10 cellular contexts compared by ENCODE assay signal in the genomic region with DNA sequence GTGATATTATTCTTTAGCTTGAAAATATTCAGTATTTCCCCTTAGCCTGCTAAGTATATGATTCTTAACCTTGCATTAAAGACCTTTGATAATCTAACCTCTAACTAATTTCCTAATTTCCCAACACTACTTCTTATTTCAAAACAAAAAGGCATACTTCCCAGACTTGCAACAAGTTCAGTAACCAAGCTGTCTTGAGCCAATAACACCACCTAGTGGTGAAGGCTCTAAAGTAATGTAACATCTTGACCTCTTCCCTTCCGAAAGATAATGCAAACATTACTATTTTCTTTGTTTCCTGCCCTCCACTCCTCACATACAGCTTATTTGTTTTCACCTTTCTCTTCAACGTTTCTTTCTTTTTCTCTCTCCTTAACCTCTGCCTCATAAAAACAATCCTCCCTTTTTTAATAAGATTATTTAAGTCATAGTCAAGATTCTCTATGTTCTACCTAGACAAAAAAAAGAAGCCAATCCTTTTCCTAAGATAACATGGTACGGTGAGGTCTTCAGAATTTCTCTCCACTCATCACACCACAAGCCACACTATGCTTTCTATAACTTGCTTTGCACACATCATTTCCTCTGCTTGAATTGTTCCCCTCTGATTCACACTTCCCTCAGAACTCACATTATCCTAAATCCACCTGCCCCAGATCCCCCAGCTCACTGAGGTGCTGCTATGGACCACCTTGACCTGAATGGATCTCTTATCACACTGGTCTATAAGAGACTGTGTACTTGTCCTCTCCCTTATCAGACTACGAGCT. TPM values are rescaled to one million over a fixed set of nuclear protein-coding genes. Genes with fewer than 3 reads are reported as not detected.
DNase-seq lines count a peak whose midpoint lies in the region; ATAC-seq and TF ChIP-seq lines count a peak whose summit lies in the region.
"Had no signal": no experiment of that assay in that cellular context is flagged by ENCODE, and none has a peak within 500 bp of the region (broad histone marks: within the 10 kb centered on the region; RNA-seq: fewer than 3 reads in every experiment).

No MANE protein-coding gene starts in this region.

- H3K9me3 ChIP-seq in HEK293 (ENCODE audit: control insufficient read depth, insufficient read depth, low read depth, low read length): no peaks in the 10 kb centered on the region

- no peak overlapping the region for H3K4me3 ChIP-seq in HEK293 (ENCODE audit: low read depth, low read length)

- no peaks in the 10 kb centered on the region for H3K4me1 ChIP-seq in HEK293 (ENCODE audit: control insufficient read depth, insufficient read depth, low read length)

- CTCF ChIA-PET in HEK293 (lab: Yijun Ruan, JAX): interaction anchor here (0.5 to 2.5 kb wide), 11 partner anchors 11 to 812 kb away, joined by 3 to 13 read pairs (median 3); no protein-coding TSS in a partner anchor
- CTCF ChIA-PET in HEK293T (lab: Yijun Ruan, JAX): interaction anchor here (0.8 to 1.0 kb wide), 2 partner anchors 9 to 46 kb away, joined by 3 to 4 read pairs; no protein-coding TSS in a partner anchor

- POLR2A ChIA-PET in HEK293 (lab: Yijun Ruan, JAX): no interaction called here
- POLR2A ChIA-PET in HEK293T (lab: Yijun Ruan, JAX): no interaction called here

- no peak for TF ChIP-seq CTCF in HEK293 (tag by site-specific recombination; IDR thresholded peaks at IDR 0.05)
- TF ChIP-seq CTCF in VCaP (conservative IDR thresholded peaks at IDR 0.05): peak; percentile 61

- DNase-seq in CMK (ENCODE audit: low read depth) (peak; percentile 37), iris pigment epithelial cell (ENCODE audit: low read depth) (peak; percentile 67), cerebellum (ENCODE audit: low spot score) (no peak), Ammon's horn (ENCODE audit: low spot score) (no peak), HEK293T (ENCODE audit: extremely low spot score) (no peak)
- DNase-seq: activated gamma-delta T cell treated with Interleukin-2 at 50 U/mL for 16 hours, NCI-H524 treated with DMSO at 0.1 percent for 48 hours had no signal

- H3K27ac ChIP-seq in HEK293 (ENCODE audit: extremely low read depth, low read depth, low read length) (no peak overlapping the region), VCaP (no peak overlapping the region)

- no peak for ATAC-seq in HG03175 (IDR thresholded peaks at IDR 0.05; ENCODE audit: unreplicated experiment)

- peaks cover 0 to 4% of the 10 kb centered on the region in 2 experiments; a peak in 1 of 3 replicates for H3K36me3 ChIP-seq in HEK293 (ENCODE audit: control insufficient read depth in 2 of 2, insufficient read depth in 1 of 2, low read length in 2 of 2)

TF ChIP-seq in HEK293, 187 proteins besides CTCF, POLR2A, EP300 and RAD21:
- TF ChIP-seq SCRT2 (tag by site-specific recombination; IDR thresholded peaks at IDR 0.05) (peak; percentile 95), ZNF654 (tag by site-specific recombination; IDR thresholded peaks at IDR 0.05; ENCODE audit: low read depth) (peak; percentile 56), SETDB1 (IDR thresholded peaks at IDR 0.05; ENCODE audit: insufficient read length, low read length) (peak; percentile 88), ZNF2 (tag by site-specific recombination; IDR thresholded peaks at IDR 0.05) (peak; percentile 95), KLF16 (tag by site-specific recombination; IDR thresholded peaks at IDR 0.05) (no peak)

TF ChIP-seq in HEK293T, 16 proteins besides CTCF, POLR2A, EP300 and RAD21:
- TF ChIP-seq L3MBTL2 (conservative IDR thresholded peaks at IDR 0.05) (no peak), SUZ12 (IDR thresholded peaks at IDR 0.05) (no peak), FOXM1 (IDR thresholded peaks at IDR 0.05; ENCODE audit: borderline replicate concordance) (no peak), TARDBP (IDR thresholded peaks at IDR 0.05) (no peak), BHLHE40 (IDR thresholded peaks at IDR 0.05; ENCODE audit: borderline replicate concordance) (no peak), LEF1 (IDR thresholded peaks at IDR 0.05; ENCODE audit: borderline replicate concordance) (no peak), NFRKB (IDR thresholded peaks at IDR 0.05) (no peak), ELF4 (IDR thresholded peaks at IDR 0.05) (no peak), FOXK2 (IDR thresholded peaks at IDR 0.05) (no peak), ARNT (IDR thresholded peaks at IDR 0.05) (no peak), CTBP1 (IDR thresholded peaks at IDR 0.05; ENCODE audit: borderline replicate concordance) (no peak)
- TF ChIP-seq, protein P1, sequence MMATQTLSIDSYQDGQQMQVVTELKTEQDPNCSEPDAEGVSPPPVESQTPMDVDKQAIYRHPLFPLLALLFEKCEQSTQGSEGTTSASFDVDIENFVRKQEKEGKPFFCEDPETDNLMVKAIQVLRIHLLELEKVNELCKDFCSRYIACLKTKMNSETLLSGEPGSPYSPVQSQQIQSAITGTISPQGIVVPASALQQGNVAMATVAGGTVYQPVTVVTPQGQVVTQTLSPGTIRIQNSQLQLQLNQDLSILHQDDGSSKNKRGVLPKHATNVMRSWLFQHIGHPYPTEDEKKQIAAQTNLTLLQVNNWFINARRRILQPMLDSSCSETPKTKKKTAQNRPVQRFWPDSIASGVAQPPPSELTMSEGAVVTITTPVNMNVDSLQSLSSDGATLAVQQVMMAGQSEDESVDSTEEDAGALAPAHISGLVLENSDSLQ (IDR thresholded peaks at IDR 0.05): no peak

RNA-seq across cellular contexts. Expression of a gene that starts 3.5 kb away (rescaled TPM):
- total RNA-seq in cerebellum: 85.3 TPM

Comparison
In these comparisons a context has a peak if more than half of its experiments do, and no peak if none do; other contexts are left out.
1. DNase-seq: peak in CMK (single experiment) and iris pigment epithelial cell (single experiment); none in cerebellum (single experiment), Ammon's horn (single experiment) and HEK293T (single experiment).